In the genomic region with DNA sequence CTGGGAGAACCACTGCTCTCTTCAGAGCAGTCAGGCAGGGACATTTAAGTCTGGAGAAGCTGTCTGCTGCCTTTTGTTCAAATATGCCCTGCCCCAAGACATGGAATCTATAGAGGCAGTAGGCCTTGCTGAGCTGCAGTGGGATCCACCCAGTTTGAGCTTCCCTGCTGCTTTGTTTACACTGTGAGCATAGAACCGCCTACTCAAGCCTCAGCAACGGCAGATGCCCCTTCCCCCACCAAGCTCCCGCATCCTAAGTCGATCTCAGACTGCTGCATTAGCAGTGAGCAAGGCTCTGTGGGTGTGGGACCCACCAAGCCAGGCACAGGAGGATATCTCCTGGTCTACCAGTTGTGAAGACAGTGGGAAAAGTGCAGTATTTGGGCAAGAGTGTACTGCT, we compare ENCODE assay signal across 7 cellular contexts. TPM values are rescaled to one million over a fixed set of nuclear protein-coding genes. Genes with fewer than 3 reads are reported as not detected.
DNase-seq lines count a peak whose midpoint lies in the region; ATAC-seq, FAIRE-seq and TF ChIP-seq lines count a peak whose summit lies in the region.
"Not testable (repeated sequence)": the region's sequence is repeated elsewhere in the genome, so short reads cannot be mapped to it uniquely, and the experiment has no call there.

No MANE protein-coding gene starts in this region.

- TF ChIP-seq POLR2A in K562 (conservative IDR thresholded peaks at IDR 0.05) = not testable (repeated sequence)

- intact Hi-C loops in K562 (cut with micrococcal nuclease) = loop anchor here (5.0 kb wide), 1 partner anchor 273 kb away; no protein-coding TSS in a partner anchor

- not testable (repeated sequence) for H3K79me1 ChIP-seq in mesendoderm (ENCODE audit: low read length)

- peak; percentile 23 for DNase-seq in GM23338 (ENCODE audit: low spot score)
- DNase-seq in NT2/D1 (ENCODE audit: low read depth, low spot score) = peak; percentile 76
- DNase-seq in K562 (ENCODE audit: extremely low read depth in 1 of 4, low spot score in 3 of 4) = peak in 1 of 4 experiments; percentile 9
- not testable (repeated sequence) for DNase-seq in cardiac muscle cell (ENCODE audit: low read depth in 1 of 2, low spot score in 1 of 2)
- peak; percentile 40 for DNase-seq in mesendoderm
- peak; percentile 7 for DNase-seq in retina

- H4K8ac ChIP-seq in mesendoderm (ENCODE audit: low read depth, low read length) = not testable (repeated sequence)

- POLR2A ChIA-PET in K562 (lab: Yijun Ruan, JAX) = interaction anchor here (0.7 kb wide), 1 partner anchor 192 kb away, joined by 3 read pairs; no protein-coding TSS in a partner anchor

- H3K27ac Mint-ChIP-seq in GM23338 = not testable (repeated sequence)

- not testable (repeated sequence) for H3K9me1 ChIP-seq in K562 (ENCODE audit: control insufficient read depth, insufficient read depth, low read length)

- not testable (repeated sequence) for H3K27ac ChIP-seq in GM23338 (ENCODE audit: low read depth); HUES6 (ENCODE audit: low read depth, low read length); K562 (ENCODE audit: extremely low read depth, low read depth, low read length); mesendoderm (ENCODE audit: low read depth, low read length)
- peak overlapping the region; percentile 62 for H3K27ac ChIP-seq in cardiac muscle cell

- H3K4me1 ChIP-seq in GM23338 (ENCODE audit: insufficient read depth); HUES6 (ENCODE audit: control insufficient read depth, insufficient read depth, low read length); NT2/D1 (ENCODE audit: insufficient read depth, insufficient read length); K562 (replicated peaks in 1 of 2; ENCODE audit: control insufficient read depth in 2 of 2, insufficient read depth in 2 of 2, low read length in 2 of 2); cardiac muscle cell (ENCODE audit: low read depth); mesendoderm (ENCODE audit: control insufficient read depth, low read depth, low read length): not testable (repeated sequence)

- not testable (repeated sequence) for H3K4me1 Mint-ChIP-seq in GM23338

- not testable (repeated sequence) for H3K23ac ChIP-seq in mesendoderm (ENCODE audit: low read length)

- TF ChIP-seq CTCF in GM23338 (conservative IDR thresholded peaks at IDR 0.05; ENCODE audit: low read depth in 2 of 2); K562 (IDR thresholded peaks at IDR 0.05 in 2 of 3, conservative IDR thresholded peaks at IDR 0.05 in 1 of 3; ENCODE audit: insufficient read depth in 2 of 3, low read depth in 1 of 3, low read length in 3 of 3); cardiac muscle cell (IDR thresholded peaks at IDR 0.05; ENCODE audit: low read depth, low read length): not testable (repeated sequence)

- FAIRE-seq in K562 (lab: Jason Lieb, UNC) = not testable (repeated sequence)

- not testable (repeated sequence) for H3K36me3 ChIP-seq in GM23338 (ENCODE audit: insufficient read depth); HUES6 (ENCODE audit: control insufficient read depth, insufficient read depth, low read length); NT2/D1 (ENCODE audit: insufficient read depth, insufficient read length, low read length); K562 (ENCODE audit: control insufficient read depth, insufficient read depth, low read length); cardiac muscle cell; mesendoderm (ENCODE audit: control insufficient read depth, insufficient read depth, low read length)

- not testable (repeated sequence) for H4K20me1 ChIP-seq in GM23338 (replicated peaks; ENCODE audit: insufficient read depth); K562 (replicated peaks; ENCODE audit: control insufficient read depth, insufficient read depth, low read length)

- TF ChIP-seq EP300 in K562 (IDR thresholded peaks at IDR 0.05; ENCODE audit: low read length) = not testable (repeated sequence)

- not testable (repeated sequence) for H2BK15ac ChIP-seq in mesendoderm (replicated peaks; ENCODE audit: low read depth)

- peaks cover 11% of the 10 kb centered on the region; the same call in 2 of the 3 replicates for H3K9me3 Mint-ChIP-seq in GM23338

- in situ Hi-C loops in K562 (cut with MboI) = not testable (repeated sequence)

- not testable (repeated sequence) for H3K4me2 ChIP-seq in GM23338; K562 (ENCODE audit: insufficient read depth, low read length); mesendoderm (ENCODE audit: low read length)

- not testable (repeated sequence) for H3K36me3 Mint-ChIP-seq in GM23338 (ENCODE audit: low read depth)

- 3% methylated on average over 4 of the region's 4 CpGs for WGBS in K562 (ENCODE audit: insufficient coverage, low coverage, missing lambda C conversion rate)
- WGBS in mesendoderm (ENCODE audit: extremely low coverage, insufficient coverage, low lambda C conversion rate) = no CpG with 5 or more reads among the region's 4 CpGs

- H3K56ac ChIP-seq in mesendoderm (ENCODE audit: low read length) = not testable (repeated sequence)

- not testable (repeated sequence) for H3K27me3 Mint-ChIP-seq in GM23338 (ENCODE audit: insufficient read depth, low read depth, poor library complexity)

- H3K4ac ChIP-seq in mesendoderm (ENCODE audit: low read depth, low read length) = not testable (repeated sequence)

- not testable (repeated sequence) for H3K18ac ChIP-seq in mesendoderm (ENCODE audit: low read length)

- H3K79me2 ChIP-seq in GM23338 (replicated peaks; ENCODE audit: insufficient read depth); K562 (ENCODE audit: control insufficient read depth, insufficient read depth, low read length); mesendoderm (ENCODE audit: control insufficient read depth, insufficient read depth, low read length): not testable (repeated sequence)

- H4K5ac ChIP-seq in mesendoderm (ENCODE audit: low read length) = not testable (repeated sequence)

- CTCF ChIA-PET in K562 (lab: Yijun Ruan, JAX; ENCODE audit: low intra/inter-chr PET ratio) = not testable (repeated sequence)

- not testable (repeated sequence) for H3F3A ChIP-seq in GM23338 (replicated peaks; ENCODE audit: low read depth)

- H3K4me3 ChIP-seq in GM23338; NT2/D1 (ENCODE audit: insufficient read length, low read depth); K562; cardiac muscle cell; mesendoderm (ENCODE audit: low read length): not testable (repeated sequence)
- peak overlapping the region; percentile 41 for H3K4me3 ChIP-seq in HUES6 (ENCODE audit: low read depth, low read length)

- H3K9me2 ChIP-seq in GM23338 (ENCODE audit: insufficient read depth) = not testable (repeated sequence)

- not testable (repeated sequence) for BruUV-seq in K562 (replicated peaks; lab: Mats Ljungman, UMichigan)

- H2AFZ ChIP-seq in GM23338 = 0 out of 2 replicates have a peak overlapping the region, but pooled peaks have one; percentile 38
- H2AFZ ChIP-seq in K562 (ENCODE audit: low read depth, low read length) = not testable (repeated sequence)

- not testable (repeated sequence) for H2BK5ac ChIP-seq in mesendoderm (ENCODE audit: low read length)

- H3K9me3 ChIP-seq in HUES6 (ENCODE audit: control insufficient read depth, insufficient read depth, low read depth, low read length); NT2/D1 (ENCODE audit: insufficient read depth, low read length); K562 (replicated peaks; ENCODE audit: control insufficient read depth, insufficient read depth, low read depth, low read length); cardiac muscle cell (ENCODE audit: low read depth): not testable (repeated sequence)

- peak; percentile 50 for ATAC-seq in GM23338
- ATAC-seq in K562 = not testable (repeated sequence)

- H3K4me3 Mint-ChIP-seq in GM23338 = not testable (repeated sequence)

- not testable (repeated sequence) for H3K27me3 ChIP-seq in GM23338 (ENCODE audit: insufficient read depth); HUES6 (ENCODE audit: control insufficient read depth, insufficient read depth, low read length); NT2/D1 (ENCODE audit: insufficient read depth, insufficient read length); K562 (ENCODE audit: control insufficient read depth in 2 of 2, insufficient read depth in 2 of 2, low read length in 2 of 2); cardiac muscle cell; mesendoderm (ENCODE audit: insufficient read depth, low read length, poor library complexity)

- H2AK5ac ChIP-seq in mesendoderm (ENCODE audit: low read length) = not testable (repeated sequence)

- not testable (repeated sequence) for TF ChIP-seq RAD21 in K562 (CRISPR knock-in tag; conservative IDR thresholded peaks at IDR 0.05 in 1 of 2, IDR thresholded peaks at IDR 0.05 in 1 of 2)

- H3K9ac ChIP-seq in HUES6 (ENCODE audit: low read length); K562 (ENCODE audit: insufficient read depth in 1 of 2, low read depth in 2 of 2, low read length in 2 of 2); mesendoderm (ENCODE audit: low read length): not testable (repeated sequence)
- peak overlapping the region; percentile 42 for H3K9ac ChIP-seq in NT2/D1 (ENCODE audit: insufficient read length, low read depth)

- not testable (repeated sequence) for H2BK120ac ChIP-seq in mesendoderm (ENCODE audit: low read depth, low read length)

RNA-seq across cellular contexts. Expression of a gene that starts 54.6 kb away (rescaled TPM):
- 31.3 and 31.4 TPM in 2 replicates for total RNA-seq in GM23338 (2014; rRNA removed; shearing (Covaris generic))
- polyA plus RNA-seq in GM23338 (2016; fragmentation: Nextera tagmentation; extraction: Ambion mirVana) (10.0 and 10.9 TPM in 2 replicates), K562 (2011; rRNA removed) (11.5 and 12.5 TPM in 2 replicates), K562 (2014; fragmentation: Illumina TruSeq; extraction: Trizol) (24.6 and 30.8 TPM in 2 replicates), K562 (2014; fragmentation: Nextera tagmentation; extraction: Ambion mirVana) (1 to 10 TPM; 6.1 to 8.1 TPM), K562 (2014; rRNA removed) (15.7 and 20.1 TPM in 2 replicates), cardiac muscle cell (21.7 and 30.0 TPM in 2 replicates)
- 19.4 and 25.5 TPM in 2 replicates for total RNA-seq in K562 (2011; cell fraction: chromatin; rRNA removed; ENCODE audit: low replicate concordance)
- total RNA-seq in K562 (2011; cell fraction: nucleolus; rRNA removed) = 13.3 and 15.5 TPM in 2 replicates
- total RNA-seq in K562 (2011; cell fraction: nucleoplasm; rRNA removed) = 21.6 and 38.7 TPM in 2 replicates
- total RNA-seq in K562 (2014; rRNA removed) (24.3 and 30.4 TPM in 2 replicates), K562 (2014; rRNA removed; fragmentation: Illumina TruSeq; extraction: Trizol) (30.9 and 31.0 TPM in 2 replicates), K562 (2015; rRNA removed; fragmentation: Illumina TruSeq; extraction: Trizol) (41.0 and 44.5 TPM in 2 replicates), K562 (2021) (34.6 and 35.6 TPM in 2 replicates), cardiac muscle cell (37.2 and 39.6 TPM in 2 replicates)
- polyA plus RNA-seq in K562 (2011; cell fraction: cytosol; rRNA removed) = 8.6 and 14.1 TPM in 2 replicates
- 27.0 and 31.8 TPM in 2 replicates for polyA plus RNA-seq in K562 (2011; cell fraction: nucleus; rRNA removed)
- polyA plus RNA-seq in K562 (2012) = 18.6 and 22.8 TPM in 2 replicates
- 29.8 and 30.3 TPM in 2 replicates for polyA minus RNA-seq in K562 (2011; rRNA and poly(A)+ RNA removed)
- 19.1 and 22.8 TPM in 2 replicates for polyA minus RNA-seq in K562 (2011; cell fraction: cytosol; rRNA and poly(A)+ RNA removed)
- 17.4 and 27.2 TPM in 2 replicates for polyA minus RNA-seq in K562 (2011; cell fraction: nucleus; rRNA and poly(A)+ RNA removed)
- 28.0 TPM for polyA plus RNA-seq in mesendoderm (2013, experiment 1 of 2)
- polyA plus RNA-seq in mesendoderm (2013, experiment 2 of 2) = 27.8 TPM
